In genomic region chr2:236772220-236772837, GRCh38 we compare ENCODE assay signal across 18 cellular contexts.
A peak's percentile ranks its signal among the peaks of the same experiment; 100 is the strongest.
DNase-seq lines count a peak whose midpoint lies in the region; ATAC-seq, FAIRE-seq and TF ChIP-seq lines count a peak whose summit lies in the region.
"Had no signal": no experiment of that assay in that cellular context is flagged by ENCODE, and none has a peak within 500 bp of the region (broad histone marks: within the 10 kb centered on the region; RNA-seq: fewer than 3 reads in every experiment).

No MANE protein-coding gene starts in this region.

- H3K79me2 ChIP-seq in MM.1S (ENCODE audit: low read length), result no peaks in the 10 kb centered on the region
- peaks cover 2% of the 10 kb centered on the region for H3K79me2 ChIP-seq in smooth muscle cell (ENCODE audit: low read depth)

- H3K4me1 ChIP-seq in MM.1S (ENCODE audit: low read length) (no peaks in the 10 kb centered on the region), neuronal stem cell (ENCODE audit: control insufficient read depth in 2 of 2, insufficient read depth in 1 of 2, low read depth in 1 of 2, low read length in 2 of 2) (peaks cover 0 to 5% of the 10 kb centered on the region in 2 donors), smooth muscle cell (ENCODE audit: low read depth) (peaks cover 4% of the 10 kb centered on the region)

- no peak for ATAC-seq in stimulated activated effector memory CD8-positive, alpha-beta T cell treated with anti-CD3 and anti-CD28 coated beads, Interleukin-12 subunit alpha, Interleukin-12 subunit beta, amount 100 ng/mL, for 72 hours
- ATAC-seq: A549 had no signal

- no peaks in the 10 kb centered on the region for H3K27me3 ChIP-seq in MM.1S (replicated peaks; ENCODE audit: insufficient read depth, low read length)
- H3K27me3 ChIP-seq in bronchial epithelial cell (ENCODE audit: control insufficient read depth, insufficient read depth, low read length), result no peaks in the 10 kb centered on the region
- H3K27me3 ChIP-seq in neuronal stem cell (ENCODE audit: control insufficient read depth in 3 of 3, insufficient read depth in 3 of 3, low read depth in 1 of 3, low read length in 3 of 3), result no peaks in the 10 kb centered on the region
- H3K27me3 ChIP-seq in smooth muscle cell (ENCODE audit: low read depth), result no peaks in the 10 kb centered on the region
- H3K27me3 ChIP-seq: BLaER1 had no signal

- no peak overlapping the region for H2BK12ac ChIP-seq in neuronal stem cell (ENCODE audit: low read length)

- H4K20me1 ChIP-seq in MM.1S (ENCODE audit: insufficient read depth, low read length) (no peaks in the 10 kb centered on the region), smooth muscle cell (ENCODE audit: low read depth) (no peaks in the 10 kb centered on the region)
- H4K20me1 ChIP-seq: BLaER1 had no signal

- no peak overlapping the region for H4K8ac ChIP-seq in neuronal stem cell (ENCODE audit: low read depth, low read length)

- H3K23ac ChIP-seq in neuronal stem cell (ENCODE audit: low read depth, low read length, poor library complexity), result no peak overlapping the region

- peak overlapping the region; percentile 27 for H3K18ac ChIP-seq in neuronal stem cell (ENCODE audit: low read length)

- WGBS in neuronal stem cell (ENCODE audit: extremely low coverage in 2 of 2, insufficient read length in 2 of 2, insufficient replicate concordance in 1 of 2), 2 donors, result no CpG with 5 or more reads among the region's 17 CpGs
- WGBS in smooth muscle cell (ENCODE audit: low lambda C conversion rate), result 76% methylated on average over 17 of the region's 17 CpGs

- H2BK5ac ChIP-seq in neuronal stem cell (ENCODE audit: low read length), result peak overlapping the region; percentile 1

- no peak overlapping the region for H3K4me2 ChIP-seq in MM.1S (ENCODE audit: low read depth, low read length)
- H3K4me2 ChIP-seq in neuronal stem cell (ENCODE audit: insufficient read depth, low read length, poor library complexity, severe bottlenecking), result no peak overlapping the region
- H3K4me2 ChIP-seq in smooth muscle cell, result no peak overlapping the region
- H3K4me2 ChIP-seq: A549, BLaER1 had no signal

- in situ Hi-C loops in KBM-7 (cut with MboI; ENCODE audit: low pct_unique_long_range_greater_than_20kb, low sequenced_read_pairs), result no loop called here

- FAIRE-seq in bronchial epithelial cell (lab: Jason Lieb, UNC), result peak; percentile 68
- FAIRE-seq: A549, G401.6, GM12891, GM19239, HTR-8/SVneo had no signal

- no peaks in the 10 kb centered on the region for H3K36me3 Mint-ChIP-seq in stimulated activated effector memory CD8-positive, alpha-beta T cell treated with anti-CD3 and anti-CD28 coated beads, Interleukin-12 subunit alpha, Interleukin-12 subunit beta, amount 100 ng/mL, for 72 hours
- H3K36me3 Mint-ChIP-seq: CD4-positive, CD25-positive, alpha-beta regulatory T cell had no signal

- TF ChIP-seq CTCF in MM.1S (IDR thresholded peaks at IDR 0.05; ENCODE audit: low read length), result no peak
- no peak for TF ChIP-seq CTCF in bronchial epithelial cell (IDR thresholded peaks at IDR 0.05; ENCODE audit: insufficient read depth, low read length, severe bottlenecking)
- no peak for TF ChIP-seq CTCF in smooth muscle cell (IDR thresholded peaks at IDR 0.05; ENCODE audit: borderline replicate concordance, insufficient read depth, poor library complexity, severe bottlenecking)

- no peak overlapping the region for H2AK5ac ChIP-seq in neuronal stem cell (ENCODE audit: low read depth, low read length)

- no peak overlapping the region for H3K14ac ChIP-seq in neuronal stem cell (ENCODE audit: low read length)

- no peaks in the 10 kb centered on the region for H3K4me1 Mint-ChIP-seq in stimulated activated effector memory CD8-positive, alpha-beta T cell treated with anti-CD3 and anti-CD28 coated beads, Interleukin-12 subunit alpha, Interleukin-12 subunit beta, amount 100 ng/mL, for 72 hours
- H3K4me1 Mint-ChIP-seq: CD4-positive, CD25-positive, alpha-beta regulatory T cell had no signal

- H3K79me1 ChIP-seq in neuronal stem cell (ENCODE audit: low read depth, low read length), result no peaks in the 10 kb centered on the region

- no peak overlapping the region for H2BK120ac ChIP-seq in neuronal stem cell (ENCODE audit: low read depth, low read length)

- no peak overlapping the region for H3K27ac ChIP-seq in MM.1S (ENCODE audit: low read length)
- no peak overlapping the region for H3K27ac ChIP-seq in neuronal stem cell (replicated peaks; ENCODE audit: low read length)
- H3K27ac ChIP-seq in smooth muscle cell (ENCODE audit: low read depth), result peak overlapping the region; percentile 95
- H3K27ac ChIP-seq: BLaER1 had no signal

- no peak overlapping the region for H2BK15ac ChIP-seq in neuronal stem cell (ENCODE audit: low read length)

- H3K4ac ChIP-seq in neuronal stem cell (ENCODE audit: low read length), result no peak overlapping the region

- no peaks in the 10 kb centered on the region for H3K9me3 Mint-ChIP-seq in stimulated activated effector memory CD8-positive, alpha-beta T cell treated with anti-CD3 and anti-CD28 coated beads, Interleukin-12 subunit alpha, Interleukin-12 subunit beta, amount 100 ng/mL, for 72 hours

- H3K4me3 Mint-ChIP-seq in stimulated activated effector memory CD8-positive, alpha-beta T cell treated with anti-CD3 and anti-CD28 coated beads, Interleukin-12 subunit alpha, Interleukin-12 subunit beta, amount 100 ng/mL, for 72 hours, result no peak overlapping the region
- H3K4me3 Mint-ChIP-seq: CD4-positive, CD25-positive, alpha-beta regulatory T cell; H9 had no signal

- H3K4me3 ChIP-seq in MM.1S (ENCODE audit: low read length), result no peak overlapping the region
- no peak overlapping the region for H3K4me3 ChIP-seq in bronchial epithelial cell (ENCODE audit: low read depth, low read length)
- H3K4me3 ChIP-seq in neuronal stem cell (ENCODE audit: low read length in 2 of 2), result no peak overlapping the region
- H3K4me3 ChIP-seq in smooth muscle cell, result no peak overlapping the region
- H3K4me3 ChIP-seq: A549, BLaER1 had no signal

- no peaks in the 10 kb centered on the region for H3K9me2 ChIP-seq in MM.1S (replicated peaks; ENCODE audit: insufficient read depth, low read length)

- no peak overlapping the region for H4K91ac ChIP-seq in neuronal stem cell (ENCODE audit: low read depth, low read length, poor library complexity)

- H3F3A ChIP-seq in MM.1S (ENCODE audit: insufficient read depth, low read length), result no peaks in the 10 kb centered on the region
- peaks cover 22% of the 10 kb centered on the region for H3F3A ChIP-seq in smooth muscle cell (ENCODE audit: low read depth)

- no peaks in the 10 kb centered on the region for H3K36me3 ChIP-seq in MM.1S (replicated peaks; ENCODE audit: insufficient read depth, low read length)
- no peaks in the 10 kb centered on the region for H3K36me3 ChIP-seq in bronchial epithelial cell (ENCODE audit: control insufficient read depth, insufficient read depth, low read length)
- no peaks in the 10 kb centered on the region for H3K36me3 ChIP-seq in neuronal stem cell (replicated peaks in 1 of 2; ENCODE audit: control insufficient read depth in 2 of 2, insufficient read depth in 2 of 2, low read length in 2 of 2)
- H3K36me3 ChIP-seq in smooth muscle cell (ENCODE audit: low read depth), result no peaks in the 10 kb centered on the region
- H3K36me3 ChIP-seq: BLaER1 had no signal

- H3K9ac ChIP-seq in MM.1S (ENCODE audit: low read length), result no peak overlapping the region
- peak overlapping the region; percentile 27 for H3K9ac ChIP-seq in neuronal stem cell (ENCODE audit: low read depth, low read length, poor library complexity)
- H3K9ac ChIP-seq in smooth muscle cell (ENCODE audit: low read depth), result no peak overlapping the region
- H3K9ac ChIP-seq: BLaER1 had no signal

- H3K27ac Mint-ChIP-seq in stimulated activated effector memory CD8-positive, alpha-beta T cell treated with anti-CD3 and anti-CD28 coated beads, Interleukin-12 subunit alpha, Interleukin-12 subunit beta, amount 100 ng/mL, for 72 hours, result no peak overlapping the region
- H3K27ac Mint-ChIP-seq: CD4-positive, CD25-positive, alpha-beta regulatory T cell had no signal

- H2AFZ ChIP-seq in MM.1S (ENCODE audit: low read length) (no peak overlapping the region), neuronal stem cell (ENCODE audit: low read length) (peak overlapping the region; percentile 65), smooth muscle cell (ENCODE audit: low read depth) (no peak overlapping the region)

- no peaks in the 10 kb centered on the region for H3K9me3 ChIP-seq in MM.1S (replicated peaks; ENCODE audit: insufficient read depth, low read length)
- H3K9me3 ChIP-seq in neuronal stem cell (replicated peaks in 1 of 2; ENCODE audit: control insufficient read depth in 2 of 2, insufficient read depth in 1 of 2, low read depth in 1 of 2, low read length in 2 of 2), result peaks cover 0 to 7% of the 10 kb centered on the region in 2 donors
- H3K9me3 ChIP-seq in smooth muscle cell (replicated peaks; ENCODE audit: low read depth), result no peaks in the 10 kb centered on the region

- DNase-seq in MM.1S, result peak; percentile 23
- no peak for DNase-seq in bronchial epithelial cell (ENCODE audit: low read depth)
- DNase-seq in neuronal stem cell (ENCODE audit: low spot score), result no peak
- no peak for DNase-seq in smooth muscle cell (lab: John Stamatoyannopoulos, UW; ENCODE audit: unreplicated experiment)
- DNase-seq in stimulated activated effector memory CD8-positive, alpha-beta T cell treated with anti-CD3 and anti-CD28 coated beads, Interleukin-12 subunit alpha, Interleukin-12 subunit beta, amount 100 ng/mL, for 72 hours (ENCODE audit: low spot score in 2 of 2), result no peak
- no peak for DNase-seq in DMS53 treated with DMSO at 0.1 percent for 48 hours (lab: John Stamatoyannopoulos, UW; ENCODE audit: unreplicated experiment)
- no peak for DNase-seq in KBM-7
- DNase-seq: CD4-positive, CD25-positive, alpha-beta regulatory T cell; DMS53; EL; GOT3; H9 had no signal
